9 cellular contexts compared by ENCODE assay signal in genomic region chr1:179372160-179372559, GRCh38. TPM values are rescaled to one million over a fixed set of nuclear protein-coding genes. Genes with fewer than 3 reads are reported as not detected.
"Had no signal": no experiment of that assay in that cellular context is flagged by ENCODE, and none has a peak within 500 bp of the region (broad histone marks: within the 10 kb centered on the region; RNA-seq: fewer than 3 reads in every experiment).

No MANE protein-coding gene starts in this region.

- ATAC-seq: GM23338, K562 had no signal

- H3K9me3 Mint-ChIP-seq: GM23338, H9 had no signal

- H3K27ac Mint-ChIP-seq: GM23338, H9 had no signal

- H3K4me3 Mint-ChIP-seq: GM23338, H9 had no signal

- FAIRE-seq: H1, H54, HTR-8/SVneo, K562 had no signal

- H3K4me1 Mint-ChIP-seq: GM23338, H9 had no signal

- H3K4me3 ChIP-seq: GM23338, K562 had no signal

- DNase-seq: H9, HCEC 1CT, IMR-90 had no signal

RNA-seq across cellular contexts. Expression of gene AXDND1, which starts 6.4 kb away (rescaled TPM):
- total RNA-seq: GM23338, HT-29, IMR-90 had no signal
